Comparison of ENCODE assay signal across 7 cellular contexts in genomic region chr16:33978784-33979183, GRCh38.
DNase-seq lines count a peak whose midpoint lies in the region; ATAC-seq, FAIRE-seq and TF ChIP-seq lines count a peak whose summit lies in the region.
"Not testable (repeated sequence)": the region's sequence is repeated elsewhere in the genome, so short reads cannot be mapped to it uniquely, and the experiment has no call there.

No MANE protein-coding gene starts in this region.

- H3K27ac ChIP-seq in right cardiac atrium (ENCODE audit: low read length); lower lobe of right lung; psoas muscle; gastrocnemius medialis: not testable (repeated sequence)

- H3K4me3 ChIP-seq in bronchial epithelial cell (ENCODE audit: low read depth, low read length); right cardiac atrium (ENCODE audit: low read length); lower lobe of right lung; psoas muscle; gastrocnemius medialis: not testable (repeated sequence)

- intact Hi-C loops in Right ventricle myocardium superior (cut with DNase I); left cardiac atrium (cut with DNase I); right cardiac atrium (cut with DNase I); lower lobe of right lung (cut with DNase I); psoas muscle (cut with DNase I); gastrocnemius medialis (cut with DNase I; ENCODE audit: low total_unique reads): not testable (repeated sequence)

- not testable (repeated sequence) for H3K36me3 ChIP-seq in bronchial epithelial cell (ENCODE audit: control insufficient read depth, insufficient read depth, low read length); lower lobe of right lung; psoas muscle (ENCODE audit: insufficient read depth in 1 of 2, low read depth in 1 of 2); gastrocnemius medialis

- not testable (repeated sequence) for TF ChIP-seq POLR2A in gastrocnemius medialis (IDR thresholded peaks at IDR 0.05)

- peak; percentile 97 for FAIRE-seq in bronchial epithelial cell (lab: Jason Lieb, UNC)

- WGBS in right cardiac atrium = 50% methylated on average over 1 of the region's 6 CpGs
- 77% methylated on average over 4 of the region's 6 CpGs; no CpG with 5 or more reads in 2 of the 3 donors for WGBS in psoas muscle, 3 donors

- ATAC-seq in Right ventricle myocardium superior (ENCODE audit: poor library complexity) = peak; percentile 96
- peak; percentile 70 to 83 for ATAC-seq in left cardiac atrium
- peak; percentile 62 to 86 for ATAC-seq in right cardiac atrium
- ATAC-seq in lower lobe of right lung = not testable (repeated sequence)
- peak; percentile 66 to 87 (median 78) for ATAC-seq in psoas muscle
- ATAC-seq in gastrocnemius medialis = peak; percentile 83 to 86

- TF ChIP-seq CTCF in bronchial epithelial cell (IDR thresholded peaks at IDR 0.05; ENCODE audit: insufficient read depth, low read length, severe bottlenecking); lower lobe of right lung (IDR thresholded peaks at IDR 0.05); psoas muscle (IDR thresholded peaks at IDR 0.05); gastrocnemius medialis (IDR thresholded peaks at IDR 0.05 in 4 of 5, conservative IDR thresholded peaks at IDR 0.05 in 1 of 5): not testable (repeated sequence)

- not testable (repeated sequence) for H3K27me3 ChIP-seq in bronchial epithelial cell (ENCODE audit: control insufficient read depth, insufficient read depth, low read length); right cardiac atrium (ENCODE audit: control insufficient read depth, insufficient read depth); lower lobe of right lung (ENCODE audit: low read depth); psoas muscle (ENCODE audit: insufficient read depth in 3 of 3, low read length in 2 of 3); gastrocnemius medialis

- DNase-seq in bronchial epithelial cell (ENCODE audit: low read depth); left cardiac atrium; right cardiac atrium; gastrocnemius medialis: not testable (repeated sequence)
- DNase-seq in Right ventricle myocardium superior = peak; percentile 51
- peak; percentile 13 for DNase-seq in lower lobe of right lung
- peak in 1 of 2 donors; percentile 35 for DNase-seq in psoas muscle

- in situ Hi-C loops in gastrocnemius medialis (cut with MboI; ENCODE audit: low sequenced_read_pairs in 4 of 4) = not testable (repeated sequence)

- not testable (repeated sequence) for H3K4me1 ChIP-seq in right cardiac atrium (ENCODE audit: control insufficient read depth, insufficient read depth, low read length); lower lobe of right lung; psoas muscle; gastrocnemius medialis

- H3K9me3 ChIP-seq in right cardiac atrium (ENCODE audit: control insufficient read depth, low read length); lower lobe of right lung; psoas muscle; gastrocnemius medialis: not testable (repeated sequence)
